In the genomic region with DNA sequence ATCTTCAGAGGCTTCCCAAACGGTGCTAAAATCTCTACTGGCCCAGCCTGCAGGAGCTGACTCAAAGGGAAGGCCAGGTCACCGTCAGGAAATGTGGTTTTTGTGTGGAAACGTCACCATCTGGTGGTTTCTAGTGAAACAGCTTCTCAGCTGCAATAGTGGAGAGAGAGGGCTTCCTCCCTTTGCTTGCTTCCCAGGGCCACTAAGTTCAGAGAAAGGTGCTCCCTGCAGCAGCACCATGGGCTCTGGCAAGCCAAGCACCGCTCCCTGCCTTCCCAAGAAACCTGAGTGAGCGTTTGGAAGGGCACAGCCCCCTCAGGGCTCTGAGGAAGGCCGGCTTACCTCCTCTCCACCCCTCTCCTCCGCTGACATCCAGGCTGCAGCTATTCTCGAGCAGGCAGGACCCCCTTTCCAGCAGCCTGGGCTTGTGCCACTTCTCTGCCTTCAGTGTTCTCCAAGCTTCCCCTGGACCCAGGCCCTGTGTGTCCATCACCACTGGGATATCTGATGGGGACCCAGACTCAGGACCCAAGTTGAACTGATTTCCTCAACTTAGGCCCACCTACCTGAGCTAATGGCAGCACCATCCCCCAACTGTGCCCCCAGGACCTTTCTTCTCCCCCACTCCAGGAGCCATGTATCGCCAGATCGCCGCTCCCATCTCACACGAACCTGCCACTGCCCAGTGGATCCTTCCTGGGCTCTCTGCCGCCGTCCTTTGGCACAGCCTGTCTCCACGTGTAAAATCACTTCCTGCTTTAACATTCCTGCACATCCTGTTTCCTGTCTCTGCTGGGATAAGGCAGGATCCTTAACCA, we compare ENCODE assay signal across 8 cellular contexts. TPM values are rescaled to one million over a fixed set of nuclear protein-coding genes. Genes with fewer than 3 reads are reported as not detected.
DNase-seq lines count a peak whose midpoint lies in the region; ATAC-seq and TF ChIP-seq lines count a peak whose summit lies in the region.

No MANE protein-coding gene starts in this region.

- peak; percentile 48 for DNase-seq in NK-92 treated with Interleukin-12 subunit alpha and Interleukin-12 subunit beta, amount 100 ng/mL, for 24 hours (lab: John Stamatoyannopoulos, UW)
- DNase-seq in NK-92 (lab: John Stamatoyannopoulos, UW; ENCODE audit: unreplicated experiment) (no peak), NCI-H524 (lab: John Stamatoyannopoulos, UW) (peak; percentile 42 to 73), ascending aorta (ENCODE audit: low spot score in 2 of 2) (no peak), iPS-NIHi7 (ENCODE audit: extremely low spot score) (peak; percentile 83)
- DNase-seq in stimulated activated CD4-positive, alpha-beta T cell treated with anti-CD3 and anti-CD28 coated beads, TNF-alpha, amount 100 ng/mL, for 48 hours (ENCODE audit: low read depth in 3 of 3), result peak in 2 of 3 donors; percentile 27 to 32

- intact Hi-C loops in ascending aorta (cut with DNase I), result loop anchor here (5.0 kb wide), 1 partner anchor 758 kb away; no protein-coding TSS in a partner anchor

- ATAC-seq in GM19372 (IDR thresholded peaks at IDR 0.05; ENCODE audit: low read depth, unreplicated experiment), result peak; percentile 83
- peak; percentile 88 for ATAC-seq in HG03342 (IDR thresholded peaks at IDR 0.05; ENCODE audit: unreplicated experiment)

- H3K4me1 ChIP-seq in ascending aorta, result no peaks in the 10 kb centered on the region

- H3K4me3 ChIP-seq in ascending aorta, result no peak overlapping the region

- no peaks in the 10 kb centered on the region for H3K27me3 ChIP-seq in ascending aorta

- TF ChIP-seq CTCF in ascending aorta (IDR thresholded peaks at IDR 0.05), result peak; percentile 28 to 63 (median 38)

- no peaks in the 10 kb centered on the region for H3K9me3 ChIP-seq in ascending aorta

- no peaks in the 10 kb centered on the region for H3K36me3 ChIP-seq in ascending aorta

- no peak overlapping the region for H3K27ac ChIP-seq in ascending aorta

RNA-seq across cellular contexts. Expression of a gene that starts 9.8 kb away (rescaled TPM):
- total RNA-seq in ascending aorta, result not detected

Comparison
In these comparisons a context has a peak if more than half of its experiments do, and no peak if none do; other contexts are left out.
1. DNase-seq: peak in NK-92 treated with Interleukin-12 subunit alpha and Interleukin-12 subunit beta, amount 100 ng/mL, for 24 hours (single experiment), NCI-H524 (2 of 2), iPS-NIHi7 (single experiment) and stimulated activated CD4-positive, alpha-beta T cell treated with anti-CD3 and anti-CD28 coated beads, TNF-alpha, amount 100 ng/mL, for 48 hours (2 of 3); none in NK-92 (single experiment) and ascending aorta (0 of 2).